Comparison of ENCODE assay signal across 8 cellular contexts in the genomic region with DNA sequence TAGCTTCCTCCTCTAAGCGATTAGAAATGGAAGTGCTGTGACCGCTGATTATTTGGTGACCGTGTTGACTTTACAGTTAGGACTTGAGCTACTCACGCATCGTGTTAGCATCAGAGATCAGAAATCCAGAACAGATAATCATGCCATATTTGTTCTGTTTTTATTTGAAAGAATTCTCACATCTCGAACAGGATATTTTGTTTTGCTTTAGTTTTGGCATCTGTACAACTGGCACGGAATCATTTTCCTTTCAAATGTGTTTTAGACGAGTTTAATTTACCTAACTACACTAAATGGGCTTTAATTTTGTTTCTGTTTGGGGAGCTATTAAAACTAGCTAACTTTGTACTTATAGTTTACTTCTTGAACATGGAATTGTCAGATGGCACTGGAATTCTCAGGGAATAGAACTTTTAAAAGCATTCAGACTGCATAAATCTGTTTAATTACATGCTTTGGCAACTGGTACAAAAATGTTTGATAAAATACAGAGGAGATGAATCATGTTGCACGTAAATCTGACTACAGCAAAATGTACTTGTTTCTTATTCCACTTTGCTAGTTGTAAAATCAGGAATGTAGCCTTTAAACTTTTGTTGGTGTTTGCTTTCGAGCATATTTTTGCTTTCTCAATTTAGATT. TPM values are rescaled to one million over a fixed set of nuclear protein-coding genes. Genes with fewer than 3 reads are reported as not detected.
DNase-seq lines count a peak whose midpoint lies in the region; ATAC-seq and TF ChIP-seq lines count a peak whose summit lies in the region.

No MANE protein-coding gene starts in this region.

- DNase-seq in cardiac muscle cell (ENCODE audit: low read depth in 1 of 2, low spot score in 1 of 2) = peak in 1 of 2 donors; percentile 60
- DNase-seq in Right ventricle myocardium superior = no peak
- DNase-seq in activated CD8-positive, alpha-beta T cell treated with anti-CD3 and anti-CD28 coated beads, Interleukin-2, amount 10 ng/mL, durations not matched to agents 7 days and 5 days = no peak
- no peak for DNase-seq in iPS DF 6.9 (ENCODE audit: low read depth, low spot score)
- no peak for DNase-seq in stimulated activated naive B cell treated with anti-CD40 and anti-IgM and Interleukin-4, amounts not matched to agents 10 μg/mL and 1 μg/mL and 100 μg/mL, for 72 hours
- no peak for DNase-seq in KBM-7

- H3K27me3 ChIP-seq in cardiac muscle cell (no peaks in the 10 kb centered on the region), iPS DF 6.9 (ENCODE audit: control insufficient read depth, insufficient read depth, low read length) (no peaks in the 10 kb centered on the region)

- peak overlapping the region; percentile 93 for H3K27ac Mint-ChIP-seq in activated CD8-positive, alpha-beta T cell treated with anti-CD3 and anti-CD28 coated beads, Interleukin-2, amount 10 ng/mL, durations not matched to agents 7 days and 5 days
- peak overlapping the region; percentile 93 for H3K27ac Mint-ChIP-seq in stimulated activated naive B cell treated with anti-CD40 and anti-IgM and Interleukin-4, amounts not matched to agents 10 μg/mL and 1 μg/mL and 100 μg/mL, for 72 hours

- 100% methylated on average over 1 of the region's 10 CpGs for WGBS in iPS DF 6.9 (ENCODE audit: insufficient coverage, insufficient read length)

- H3K4me1 Mint-ChIP-seq in activated CD8-positive, alpha-beta T cell treated with anti-CD3 and anti-CD28 coated beads, Interleukin-2, amount 10 ng/mL, durations not matched to agents 7 days and 5 days (ENCODE audit: low read depth) = peaks cover 39% of the 10 kb centered on the region
- H3K4me1 Mint-ChIP-seq in stimulated activated naive B cell treated with anti-CD40 and anti-IgM and Interleukin-4, amounts not matched to agents 10 μg/mL and 1 μg/mL and 100 μg/mL, for 72 hours = peaks cover 13 to 25% of the 10 kb centered on the region in 2 donors

- intact Hi-C loops in Right ventricle myocardium superior (cut with DNase I) = loop anchor here (5.0 kb wide), 1 partner anchor 151 kb away; no protein-coding TSS in a partner anchor

- peaks cover 5% of the 10 kb centered on the region for H3K36me3 ChIP-seq in cardiac muscle cell
- no peaks in the 10 kb centered on the region for H3K36me3 ChIP-seq in iPS DF 6.9 (ENCODE audit: control insufficient read depth, insufficient read depth, low read length)

- POLR2A ChIA-PET in activated CD8-positive, alpha-beta T cell treated with anti-CD3 and anti-CD28 coated beads, Interleukin-2, amount 10 ng/mL, durations not matched to agents 7 days and 5 days (lab: Charles Lee) = interaction anchor here (0.7 to 1.4 kb wide), 3 partner anchors 19 to 912 kb away, joined by 3 to 4 read pairs (median 4); no protein-coding TSS in a partner anchor

- ATAC-seq in Right ventricle myocardium superior (ENCODE audit: poor library complexity) (no peak), GM18498 (IDR thresholded peaks at IDR 0.05; ENCODE audit: unreplicated experiment) (no peak)
- no peak for ATAC-seq in activated CD8-positive, alpha-beta T cell treated with anti-CD3 and anti-CD28 coated beads, Interleukin-2, amount 10 ng/mL, durations not matched to agents 7 days and 5 days
- ATAC-seq in stimulated activated naive B cell treated with anti-CD40 and anti-IgM and Interleukin-4, amounts not matched to agents 10 μg/mL and 1 μg/mL and 100 μg/mL, for 72 hours (replicated peaks) = no peak
- no peak for ATAC-seq in activated CD4-positive, CD25-positive, alpha-beta regulatory T cell treated with anti-CD3 and anti-CD28 coated beads, Interleukin-2, amount 50 U/mL, for 24 hours

- H3K27ac ChIP-seq in cardiac muscle cell (peak overlapping the region; percentile 88), iPS DF 6.9 (ENCODE audit: low read length) (no peak overlapping the region)

- peaks cover 33% of the 10 kb centered on the region for H3K36me3 Mint-ChIP-seq in activated CD8-positive, alpha-beta T cell treated with anti-CD3 and anti-CD28 coated beads, Interleukin-2, amount 10 ng/mL, durations not matched to agents 7 days and 5 days (ENCODE audit: low read depth)
- peaks cover 5 to 6% of the 10 kb centered on the region in 2 donors for H3K36me3 Mint-ChIP-seq in stimulated activated naive B cell treated with anti-CD40 and anti-IgM and Interleukin-4, amounts not matched to agents 10 μg/mL and 1 μg/mL and 100 μg/mL, for 72 hours

- TF ChIP-seq CTCF in cardiac muscle cell (IDR thresholded peaks at IDR 0.05; ENCODE audit: low read depth, low read length) = no peak

- H3K4me1 ChIP-seq in cardiac muscle cell (ENCODE audit: low read depth) = peaks cover 35% of the 10 kb centered on the region
- H3K4me1 ChIP-seq in iPS DF 6.9 (ENCODE audit: control insufficient read depth, insufficient read depth, low read length) = no peaks in the 10 kb centered on the region

- in situ Hi-C loops in KBM-7 (cut with MboI; ENCODE audit: low pct_unique_long_range_greater_than_20kb, low sequenced_read_pairs) = no loop called here

- no peaks in the 10 kb centered on the region for H3K9me3 ChIP-seq in cardiac muscle cell (ENCODE audit: low read depth)
- no peaks in the 10 kb centered on the region for H3K9me3 ChIP-seq in iPS DF 6.9 (ENCODE audit: control insufficient read depth, insufficient read depth, low read length)

- H3K9me3 Mint-ChIP-seq in activated CD8-positive, alpha-beta T cell treated with anti-CD3 and anti-CD28 coated beads, Interleukin-2, amount 10 ng/mL, durations not matched to agents 7 days and 5 days (ENCODE audit: insufficient read depth) = no peaks in the 10 kb centered on the region
- H3K9me3 Mint-ChIP-seq in stimulated activated naive B cell treated with anti-CD40 and anti-IgM and Interleukin-4, amounts not matched to agents 10 μg/mL and 1 μg/mL and 100 μg/mL, for 72 hours = no peaks in the 10 kb centered on the region

- CTCF ChIA-PET in activated CD8-positive, alpha-beta T cell treated with anti-CD3 and anti-CD28 coated beads, Interleukin-2, amount 10 ng/mL, durations not matched to agents 7 days and 5 days (lab: Charles Lee) = interaction anchor here (0.6 to 2.3 kb wide), 10 partner anchors 9 to 178 kb away, joined by 3 to 10 read pairs (median 4); no protein-coding TSS in a partner anchor

- H3K4me3 Mint-ChIP-seq in activated CD8-positive, alpha-beta T cell treated with anti-CD3 and anti-CD28 coated beads, Interleukin-2, amount 10 ng/mL, durations not matched to agents 7 days and 5 days = peak overlapping the region; percentile 89
- peak overlapping the region; percentile 95 to 97 for H3K4me3 Mint-ChIP-seq in stimulated activated naive B cell treated with anti-CD40 and anti-IgM and Interleukin-4, amounts not matched to agents 10 μg/mL and 1 μg/mL and 100 μg/mL, for 72 hours

- H3K4me3 ChIP-seq in cardiac muscle cell (peak overlapping the region; percentile 67), iPS DF 6.9 (ENCODE audit: low read length) (peak overlapping the region; percentile 60; the same call in 1 of the 2 replicates)

- peaks cover 14% of the 10 kb centered on the region for H3K27me3 Mint-ChIP-seq in activated CD8-positive, alpha-beta T cell treated with anti-CD3 and anti-CD28 coated beads, Interleukin-2, amount 10 ng/mL, durations not matched to agents 7 days and 5 days (ENCODE audit: low read depth)
- no peaks in the 10 kb centered on the region for H3K27me3 Mint-ChIP-seq in stimulated activated naive B cell treated with anti-CD40 and anti-IgM and Interleukin-4, amounts not matched to agents 10 μg/mL and 1 μg/mL and 100 μg/mL, for 72 hours

RNA-seq across cellular contexts. Expression of gene ITPRID2, which starts 1.4 kb away (rescaled TPM):
- total RNA-seq in cardiac muscle cell (30.3 and 66.5 TPM in 2 replicates), Right ventricle myocardium superior (65.6 TPM)
- 15.9 and 39.6 TPM in 2 replicates for polyA plus RNA-seq in cardiac muscle cell
- 10 to 100 TPM; 53.4 to 63.8 TPM for total RNA-seq in activated CD8-positive, alpha-beta T cell treated with anti-CD3 and anti-CD28 coated beads, Interleukin-2, amount 10 ng/mL, durations not matched to agents 7 days and 5 days
